ENCODE assay signal across 1 cellular context in genomic region chr5:28850320-28850921, GRCh38.
TF ChIP-seq lines count a peak whose summit lies in the region.

No MANE protein-coding gene starts in this region.

TF ChIP-seq in K562, 482 proteins besides CTCF, POLR2A, EP300 and RAD21 (continued from another document):
- TF ChIP-seq ZBTB33 (CRISPR knock-in tag; IDR thresholded peaks at IDR 0.05), result peak; percentile 98
